In the genomic region with DNA sequence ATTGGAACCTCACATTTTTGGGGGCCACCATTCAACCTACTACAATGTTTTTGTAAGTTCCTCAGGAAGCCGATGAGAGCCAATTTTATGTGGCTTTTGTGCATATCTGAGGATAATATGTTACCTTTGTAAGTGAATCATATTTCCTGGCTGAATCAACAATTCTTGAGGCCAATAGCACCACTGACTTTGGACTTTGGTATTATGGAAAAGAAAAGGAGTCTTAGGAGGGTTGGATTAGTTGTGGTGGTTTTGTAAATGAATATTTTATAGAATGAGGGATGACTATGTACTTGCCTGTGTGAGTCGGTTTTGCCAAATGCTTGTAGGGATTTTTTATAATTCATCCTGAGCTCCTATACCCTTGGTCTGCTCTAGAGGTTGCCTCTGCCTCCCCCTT, we compare ENCODE assay signal across 18 cellular contexts.
DNase-seq lines count a peak whose midpoint lies in the region; ATAC-seq, FAIRE-seq and TF ChIP-seq lines count a peak whose summit lies in the region.
"Had no signal": no experiment of that assay in that cellular context is flagged by ENCODE, and none has a peak within 500 bp of the region (broad histone marks: within the 10 kb centered on the region; RNA-seq: fewer than 3 reads in every experiment).

No MANE protein-coding gene starts in this region.

- no peaks in the 10 kb centered on the region for H3K36me3 Mint-ChIP-seq in neural progenitor cell

- H3K9me3 ChIP-seq in PC-3 (ENCODE audit: low read length) (no peaks in the 10 kb centered on the region), neural progenitor cell (ENCODE audit: low read depth) (no peaks in the 10 kb centered on the region), gastroesophageal sphincter (peaks cover 0 to 15% (median 0%) of the 10 kb centered on the region in 3 donors)

- no peaks in the 10 kb centered on the region for H3K79me2 ChIP-seq in PC-3 (ENCODE audit: low read length)
- H3K79me2 ChIP-seq in neural progenitor cell (ENCODE audit: low read depth): no peaks in the 10 kb centered on the region

- H3K4me3 ChIP-seq in AG10803 (ENCODE audit: low read length) (no peak overlapping the region), PC-3 (ENCODE audit: low read length) (no peak overlapping the region), bronchial epithelial cell (ENCODE audit: low read depth, low read length) (no peak overlapping the region), neural progenitor cell (no peak overlapping the region), gastroesophageal sphincter (no peak overlapping the region)

- H2AFZ ChIP-seq in PC-3 (ENCODE audit: low read length) (no peak overlapping the region), neural progenitor cell (replicated peaks) (no peak overlapping the region)

- H3F3A ChIP-seq in PC-3 (ENCODE audit: low read length, unreplicated experiment) (no peaks in the 10 kb centered on the region), neural progenitor cell (ENCODE audit: low read depth) (no peaks in the 10 kb centered on the region)

- no TSS peak for BruUV-seq in PC-3 (replicated peaks; lab: Mats Ljungman, UMichigan)

- H3K27me3 ChIP-seq in PC-3 (ENCODE audit: low read length): peaks cover 44% of the 10 kb centered on the region
- H3K27me3 ChIP-seq in bronchial epithelial cell (ENCODE audit: control insufficient read depth, insufficient read depth, low read length): no peaks in the 10 kb centered on the region
- no peaks in the 10 kb centered on the region for H3K27me3 ChIP-seq in neural progenitor cell
- H3K27me3 ChIP-seq in gastroesophageal sphincter: peaks cover 52% of the 10 kb centered on the region

- TF ChIP-seq CTCF in AG10803 (conservative IDR thresholded peaks at IDR 0.05; ENCODE audit: low read length) (no peak), PC-3 (conservative IDR thresholded peaks at IDR 0.05; ENCODE audit: low read depth, low read length) (no peak), bronchial epithelial cell (IDR thresholded peaks at IDR 0.05; ENCODE audit: insufficient read depth, low read length, severe bottlenecking) (no peak), neural progenitor cell (IDR thresholded peaks at IDR 0.05) (no peak), gastroesophageal sphincter (IDR thresholded peaks at IDR 0.05) (no peak)

- H3K4me3 Mint-ChIP-seq in neural progenitor cell: no peak overlapping the region
- H3K4me3 Mint-ChIP-seq: B cell; CD4-positive, alpha-beta T cell had no signal

- H3K9ac ChIP-seq in PC-3 (ENCODE audit: low read length): no peak overlapping the region
- H3K9ac ChIP-seq in neural progenitor cell: no peak overlapping the region

- ATAC-seq in PC-3 (no peak), HG02678 (IDR thresholded peaks at IDR 0.05; ENCODE audit: unreplicated experiment) (no peak), gastroesophageal sphincter (no peak)
- ATAC-seq: HCT116 had no signal

- no peaks in the 10 kb centered on the region for H3K9me2 ChIP-seq in PC-3 (replicated peaks; ENCODE audit: low read length)

- TF ChIP-seq POLR2A in gastroesophageal sphincter (IDR thresholded peaks at IDR 0.05): no peak

- H3K4me2 ChIP-seq in PC-3 (ENCODE audit: low read length) (no peak overlapping the region), neural progenitor cell (no peak overlapping the region)

- H4K20me1 ChIP-seq in PC-3 (ENCODE audit: low read length): no peaks in the 10 kb centered on the region
- H4K20me1 ChIP-seq in neural progenitor cell (ENCODE audit: low read depth): no peaks in the 10 kb centered on the region

- H3K27ac Mint-ChIP-seq in neural progenitor cell: no peak overlapping the region
- H3K27ac Mint-ChIP-seq: B cell; CD4-positive, alpha-beta T cell had no signal

- no peak for TF ChIP-seq EP300 in gastroesophageal sphincter (IDR thresholded peaks at IDR 0.05)

- DNase-seq in AG10803 (ENCODE audit: low read depth) (peak; percentile 26), PC-3 (peak; percentile 3), bronchial epithelial cell (ENCODE audit: low read depth) (peak; percentile 8), kidney tubule cell (ENCODE audit: low spot score) (peak; percentile 62), neural progenitor cell (ENCODE audit: low spot score) (no peak)
- DNase-seq: 8988T; C1 segment of cervical spinal cord; CD4-positive, alpha-beta T cell; DMS79; IMR-90; KBM-7 had no signal

- FAIRE-seq in bronchial epithelial cell (lab: Jason Lieb, UNC): no peak
- FAIRE-seq: G401.6, GM12892 had no signal

- no peaks in the 10 kb centered on the region for H3K9me3 Mint-ChIP-seq in neural progenitor cell
- H3K9me3 Mint-ChIP-seq: CD4-positive, alpha-beta T cell had no signal

- 76 to 88% methylated on average over 1 to 2 of the region's 2 CpGs for WGBS in gastroesophageal sphincter (ENCODE audit: low coverage in 1 of 2), 2 donors

- peaks cover 6% of the 10 kb centered on the region for H3K27me3 Mint-ChIP-seq in neural progenitor cell (ENCODE audit: insufficient read depth, low read depth)

- intact Hi-C loops in PC-3 (cut with micrococcal nuclease): no loop called here

- CTCF ChIA-PET in PC-3 (lab: Charles Lee): no interaction called here

- H3K4me1 ChIP-seq in PC-3 (ENCODE audit: insufficient read depth, low read length) (no peaks in the 10 kb centered on the region), neural progenitor cell (no peaks in the 10 kb centered on the region), gastroesophageal sphincter (no peaks in the 10 kb centered on the region)

- H3K27ac ChIP-seq in PC-3 (ENCODE audit: low read length) (no peak overlapping the region), neural progenitor cell (no peak overlapping the region), gastroesophageal sphincter (no peak overlapping the region)
- H3K27ac ChIP-seq: HL-60 had no signal

- POLR2A ChIA-PET in PC-3 (lab: Charles Lee; ENCODE audit: unreplicated experiment): no interaction called here

- peaks cover 3% of the 10 kb centered on the region for H3K4me1 Mint-ChIP-seq in neural progenitor cell
- H3K4me1 Mint-ChIP-seq: B cell had no signal

- no peaks in the 10 kb centered on the region for H3K36me3 ChIP-seq in PC-3 (ENCODE audit: low read depth, low read length)
- H3K36me3 ChIP-seq in bronchial epithelial cell (ENCODE audit: control insufficient read depth, insufficient read depth, low read length): no peaks in the 10 kb centered on the region
- no peaks in the 10 kb centered on the region for H3K36me3 ChIP-seq in neural progenitor cell
- no peaks in the 10 kb centered on the region for H3K36me3 ChIP-seq in gastroesophageal sphincter
